10 cellular contexts compared by ENCODE assay signal in genomic region chr1:9180077-9180819, GRCh38. TPM values are rescaled to one million over a fixed set of nuclear protein-coding genes. Genes with fewer than 3 reads are reported as not detected.
DNase-seq lines count a peak whose midpoint lies in the region; ATAC-seq and TF ChIP-seq lines count a peak whose summit lies in the region.
"Had no signal": no experiment of that assay in that cellular context is flagged by ENCODE, and none has a peak within 500 bp of the region (broad histone marks: within the 10 kb centered on the region; RNA-seq: fewer than 3 reads in every experiment).

No MANE protein-coding gene starts in this region.

- in situ Hi-C loops in transverse colon (cut with MboI; ENCODE audit: low pct_ligation_motif_present in 1 of 4, low pct_unique_long_range_greater_than_20kb in 1 of 4, low sequenced_read_pairs in 3 of 4) = no loop called here

- peak overlapping the region; percentile 12 to 88 for H3K4me3 Mint-ChIP-seq in activated T-cell treated with anti-CD3 and anti-CD28 coated beads, Interleukin-2, amount 50 U/mL, for 72 hours
- H3K4me3 Mint-ChIP-seq in activated T-helper 2 cell treated with anti-CD3 and anti-CD28 coated beads, Interferon-gamma antibody, Interleukin-2, Interleukin-4, amounts not matched to agents 10 μg/mL and 5 μg/mL and 100 μg/mL, durations not matched to agents 14 hours and 24 hours and 36 hours (ENCODE audit: low read depth) = peak overlapping the region; percentile 42

- H3K36me3 ChIP-seq in transverse colon = no peaks in the 10 kb centered on the region

- no peaks in the 10 kb centered on the region for H3K9me3 ChIP-seq in transverse colon

- peak overlapping the region in 3 of 4 donors; percentile 57 to 63 (median 61) for H3K27ac ChIP-seq in transverse colon
- H3K27ac ChIP-seq: SK-N-MC had no signal

- no peak overlapping the region for H3K4me3 ChIP-seq in transverse colon
- H3K4me3 ChIP-seq: SK-N-MC had no signal

- no peak for DNase-seq in activated T-cell treated with anti-CD3 and anti-CD28 coated beads, Interleukin-2, amount 50 U/mL, for 72 hours
- DNase-seq in activated T-cell treated with anti-CD3 and anti-CD28 coated beads, Interleukin-2, amount 50 U/mL, for 1 hour = no peak
- no peak for DNase-seq in activated T-helper 2 cell treated with anti-CD3 and anti-CD28 coated beads, Interferon-gamma antibody, Interleukin-2, Interleukin-4, amounts not matched to agents 10 μg/mL and 5 μg/mL and 100 μg/mL, durations not matched to agents 14 hours and 24 hours and 36 hours (ENCODE audit: low spot score)
- DNase-seq in iris pigment epithelial cell (ENCODE audit: low read depth) (peak; percentile 68), transverse colon (no peak), germinal center (ENCODE audit: low spot score) (no peak)
- no peak for DNase-seq in activated CD4-positive, alpha-beta T cell treated with anti-CD3 and anti-CD28 coated beads, Interleukin-2, amount 50 U/mL, for 4 hours
- DNase-seq: Karpas-422 had no signal

- H3K36me3 Mint-ChIP-seq in activated T-cell treated with anti-CD3 and anti-CD28 coated beads, Interleukin-2, amount 50 U/mL, for 72 hours (ENCODE audit: insufficient read depth in 2 of 2) = peaks cover 0 to 7% of the 10 kb centered on the region in 2 donors
- peaks cover 12% of the 10 kb centered on the region for H3K36me3 Mint-ChIP-seq in activated T-helper 2 cell treated with anti-CD3 and anti-CD28 coated beads, Interferon-gamma antibody, Interleukin-2, Interleukin-4, amounts not matched to agents 10 μg/mL and 5 μg/mL and 100 μg/mL, durations not matched to agents 14 hours and 24 hours and 36 hours (ENCODE audit: low read depth)

- H3K27me3 ChIP-seq in transverse colon = peaks cover 17% of the 10 kb centered on the region

- WGBS in transverse colon (ENCODE audit: low coverage in 1 of 2), 2 donors = 81 to 89% methylated on average over 7 to 9 of the region's 9 CpGs

- H3K27ac Mint-ChIP-seq in activated T-cell treated with anti-CD3 and anti-CD28 coated beads, Interleukin-2, amount 50 U/mL, for 72 hours = no peak overlapping the region
- no peak overlapping the region for H3K27ac Mint-ChIP-seq in activated T-helper 2 cell treated with anti-CD3 and anti-CD28 coated beads, Interferon-gamma antibody, Interleukin-2, Interleukin-4, amounts not matched to agents 10 μg/mL and 5 μg/mL and 100 μg/mL, durations not matched to agents 14 hours and 24 hours and 36 hours

- intact Hi-C loops in activated T-helper 2 cell treated with anti-CD3 and anti-CD28 coated beads, Interferon-gamma antibody, Interleukin-2, Interleukin-4, amounts not matched to agents 10 μg/mL and 5 μg/mL and 100 μg/mL, durations not matched to agents 14 hours and 24 hours and 36 hours (cut with micrococcal nuclease) = no loop called here
- intact Hi-C loops in transverse colon (cut with DNase I; ENCODE audit: low total_unique reads) = no loop called here

- TF ChIP-seq CTCF in transverse colon (IDR thresholded peaks at IDR 0.05) = no peak

- H3K27me3 Mint-ChIP-seq in activated T-cell treated with anti-CD3 and anti-CD28 coated beads, Interleukin-2, amount 50 U/mL, for 72 hours (ENCODE audit: low read depth) = peaks cover 42% of the 10 kb centered on the region
- H3K27me3 Mint-ChIP-seq in activated T-helper 2 cell treated with anti-CD3 and anti-CD28 coated beads, Interferon-gamma antibody, Interleukin-2, Interleukin-4, amounts not matched to agents 10 μg/mL and 5 μg/mL and 100 μg/mL, durations not matched to agents 14 hours and 24 hours and 36 hours (ENCODE audit: low read depth) = peaks cover 4% of the 10 kb centered on the region

- no peaks in the 10 kb centered on the region for H3K9me3 Mint-ChIP-seq in activated T-cell treated with anti-CD3 and anti-CD28 coated beads, Interleukin-2, amount 50 U/mL, for 72 hours
- no peaks in the 10 kb centered on the region for H3K9me3 Mint-ChIP-seq in activated T-helper 2 cell treated with anti-CD3 and anti-CD28 coated beads, Interferon-gamma antibody, Interleukin-2, Interleukin-4, amounts not matched to agents 10 μg/mL and 5 μg/mL and 100 μg/mL, durations not matched to agents 14 hours and 24 hours and 36 hours

- H3K4me1 Mint-ChIP-seq in activated T-cell treated with anti-CD3 and anti-CD28 coated beads, Interleukin-2, amount 50 U/mL, for 72 hours (ENCODE audit: low read depth) = peaks cover 8% of the 10 kb centered on the region
- H3K4me1 Mint-ChIP-seq in activated T-helper 2 cell treated with anti-CD3 and anti-CD28 coated beads, Interferon-gamma antibody, Interleukin-2, Interleukin-4, amounts not matched to agents 10 μg/mL and 5 μg/mL and 100 μg/mL, durations not matched to agents 14 hours and 24 hours and 36 hours (ENCODE audit: low read depth) = peaks cover 16% of the 10 kb centered on the region

- H3K4me1 ChIP-seq in transverse colon = peaks cover 0 to 34% (median 29%) of the 10 kb centered on the region in 4 donors

- TF ChIP-seq POLR2A in transverse colon (IDR thresholded peaks at IDR 0.05) = no peak

- no peak for TF ChIP-seq EP300 in transverse colon (IDR thresholded peaks at IDR 0.05; ENCODE audit: low read depth)

- no peak for ATAC-seq in activated T-cell treated with anti-CD3 and anti-CD28 coated beads, Interleukin-2, amount 50 U/mL, for 72 hours (replicated peaks in 1 of 2)
- no peak for ATAC-seq in GM21529 (IDR thresholded peaks at IDR 0.05; ENCODE audit: unreplicated experiment)

RNA-seq across cellular contexts. Expression of gene GPR157, which starts 51.3 kb away (rescaled TPM):
- total RNA-seq in activated T-cell treated with anti-CD3 and anti-CD28 coated beads, Interleukin-2, amount 50 U/mL, for 72 hours = 1 to 10 TPM; 5.9 to 7.5 TPM
- total RNA-seq in activated T-helper 2 cell treated with anti-CD3 and anti-CD28 coated beads, Interferon-gamma antibody, Interleukin-2, Interleukin-4, amounts not matched to agents 10 μg/mL and 5 μg/mL and 100 μg/mL, durations not matched to agents 14 hours and 24 hours and 36 hours = 6.9 and 7.7 TPM in 2 replicates
- total RNA-seq in transverse colon = 10 to 100 TPM in 2 of 4 donors, 1 to 10 TPM in 2; 6.4 to 14.3 (median 9.8) TPM

RNA-seq across cellular contexts. Expression of gene H6PD, which starts 54.3 kb away (rescaled TPM):
- total RNA-seq in activated T-cell treated with anti-CD3 and anti-CD28 coated beads, Interleukin-2, amount 50 U/mL, for 72 hours = 10 to 100 TPM; 20.2 to 21.0 TPM
- total RNA-seq in activated T-helper 2 cell treated with anti-CD3 and anti-CD28 coated beads, Interferon-gamma antibody, Interleukin-2, Interleukin-4, amounts not matched to agents 10 μg/mL and 5 μg/mL and 100 μg/mL, durations not matched to agents 14 hours and 24 hours and 36 hours = 27.1 and 28.0 TPM in 2 replicates
- total RNA-seq in transverse colon = 10 to 100 TPM; 24.1 to 49.4 (median 26.7) TPM
